ENCODE assay signal across 11 cellular contexts in genomic region chr12:25615119-25615518, GRCh38.
DNase-seq lines count a peak whose midpoint lies in the region; ATAC-seq and TF ChIP-seq lines count a peak whose summit lies in the region.
"Had no signal": no experiment of that assay in that cellular context is flagged by ENCODE, and none has a peak within 500 bp of the region (broad histone marks: within the 10 kb centered on the region; RNA-seq: fewer than 3 reads in every experiment).

No MANE protein-coding gene starts in this region.

- H3K27me3 Mint-ChIP-seq in CD14-positive monocyte (ENCODE audit: low read depth in 3 of 3) = no peaks in the 10 kb centered on the region

- no peaks in the 10 kb centered on the region for H3K9me3 ChIP-seq in upper lobe of right lung

- TF ChIP-seq CTCF in fibroblast of pulmonary artery (IDR thresholded peaks at IDR 0.05; ENCODE audit: low read length, missing control alignments) (no peak), upper lobe of right lung (IDR thresholded peaks at IDR 0.05) (no peak), CD14-positive monocyte (IDR thresholded peaks at IDR 0.05) (no peak)

- in situ Hi-C loops in G401 (cut with HindIII; ENCODE audit: low sequenced_read_pairs) = no loop called here

- no peaks in the 10 kb centered on the region for H3K36me3 Mint-ChIP-seq in CD14-positive monocyte

- H3K27me3 ChIP-seq in upper lobe of right lung = no peaks in the 10 kb centered on the region

- intact Hi-C loops in upper lobe of right lung (cut with DNase I) = no loop called here
- intact Hi-C loops in CD14-positive monocyte (cut with micrococcal nuclease) = no loop called here

- H3K27ac Mint-ChIP-seq in CD14-positive monocyte = no peak overlapping the region
- H3K27ac Mint-ChIP-seq: activated naive CD4-positive, alpha-beta T cell treated with anti-CD3 and anti-CD28 coated beads, Interleukin-2, amount 50 U/mL, for 72 hours had no signal

- no peak overlapping the region for H3K4me3 Mint-ChIP-seq in CD14-positive monocyte
- H3K4me3 Mint-ChIP-seq: neural crest cell had no signal

- DNase-seq in HPDE6-E6E7 (ENCODE audit: extremely low spot score) = peak; percentile 17
- DNase-seq in fibroblast of pulmonary artery (ENCODE audit: low read depth) = peak; percentile 89
- no peak for DNase-seq in upper lobe of right lung
- DNase-seq in G401 (ENCODE audit: low spot score) = no peak
- no peak for DNase-seq in CD14-positive monocyte (ENCODE audit: low spot score)
- DNase-seq: GOT3 had no signal

- H3K4me1 ChIP-seq in upper lobe of right lung = no peaks in the 10 kb centered on the region

- peaks cover 0 to 6% (median 3%) of the 10 kb centered on the region in 7 donors for H3K9me3 Mint-ChIP-seq in CD14-positive monocyte

- no peaks in the 10 kb centered on the region for H3K36me3 ChIP-seq in upper lobe of right lung

- H3K4me3 ChIP-seq in fibroblast of pulmonary artery (replicated peaks; ENCODE audit: low read depth, low read length) (no peak overlapping the region), upper lobe of right lung (no peak overlapping the region)

- peak; percentile 89 for ATAC-seq in SK-N-SH treated with all-trans-retinoic acid at 6 μM for 48 hours
- peak; percentile 63 for ATAC-seq in upper lobe of right lung
- no peak for ATAC-seq in GM21529 (IDR thresholded peaks at IDR 0.05; ENCODE audit: unreplicated experiment)
- ATAC-seq: activated CD4-positive, CD25-positive, alpha-beta regulatory T cell treated with anti-CD3 and anti-CD28 coated beads, Interleukin-2, amount 50 U/mL, for 24 hours; activated naive CD4-positive, alpha-beta T cell treated with anti-CD3 and anti-CD28 coated beads, Interleukin-2, amount 50 U/mL, for 72 hours had no signal

- H3K4me1 Mint-ChIP-seq in CD14-positive monocyte = no peaks in the 10 kb centered on the region
- H3K4me1 Mint-ChIP-seq: neural crest cell had no signal

- H3K27ac ChIP-seq in upper lobe of right lung = no peak overlapping the region

TF ChIP-seq in SK-N-SH treated with all-trans-retinoic acid at 6 μM for 48 hours, 23 proteins besides CTCF, POLR2A, EP300 and RAD21:
- TF ChIP-seq ESRRG (CRISPR knock-in tag; IDR thresholded peaks at IDR 0.05) (no peak), RARB (CRISPR knock-in tag; IDR thresholded peaks at IDR 0.05) (no peak), ISL1 (CRISPR knock-in tag; IDR thresholded peaks at IDR 0.05) (no peak)

Comparison
In these comparisons a context has a peak if more than half of its experiments do, and no peak if none do; other contexts are left out.
1. DNase-seq: peak in HPDE6-E6E7 (single experiment) and fibroblast of pulmonary artery (single experiment); none in upper lobe of right lung (single experiment), G401 (single experiment) and CD14-positive monocyte (single experiment).